ENCODE assay signal across 23 cellular contexts in genomic region chr7:100789055-100789454, GRCh38. TPM values are rescaled to one million over a fixed set of nuclear protein-coding genes. Genes with fewer than 3 reads are reported as not detected.
DNase-seq lines count a peak whose midpoint lies in the region; ATAC-seq, FAIRE-seq and TF ChIP-seq lines count a peak whose summit lies in the region.
"Had no signal": no experiment of that assay in that cellular context is flagged by ENCODE, and none has a peak within 500 bp of the region (broad histone marks: within the 10 kb centered on the region; RNA-seq: fewer than 3 reads in every experiment).

No MANE protein-coding gene starts in this region.

- H3K27me3 ChIP-seq in HCT116 (ENCODE audit: insufficient read depth, low read length) (no peaks in the 10 kb centered on the region), K562 (ENCODE audit: control insufficient read depth in 2 of 2, insufficient read depth in 2 of 2, low read length in 2 of 2) (peaks cover 0 to 19% of the 10 kb centered on the region in 2 experiments; a peak in 2 of 5 replicates)
- H3K27me3 ChIP-seq: body of pancreas, thyroid gland had no signal

- H3K4me1 ChIP-seq in HCT116 (ENCODE audit: control insufficient read depth in 1 of 2, insufficient read depth in 2 of 2, low read length in 2 of 2) (peaks cover 18 to 20% of the 10 kb centered on the region in 2 experiments), K562 (replicated peaks in 1 of 2; ENCODE audit: control insufficient read depth in 2 of 2, insufficient read depth in 2 of 2, low read length in 2 of 2) (peaks cover 0 to 24% of the 10 kb centered on the region in 2 experiments; a peak in 3 of 5 replicates)
- H3K4me1 ChIP-seq: thyroid gland had no signal

- no peaks in the 10 kb centered on the region for H3K9me3 Mint-ChIP-seq in neural crest cell
- no peaks in the 10 kb centered on the region for H3K9me3 Mint-ChIP-seq in activated T-helper 17 cell treated with anti-CD3 and anti-CD28 coated beads, Interleukin-2, amount 50 U/mL, for 72 hours
- H3K9me3 Mint-ChIP-seq: activated naive CD8-positive, alpha-beta T cell treated with anti-CD3 and anti-CD28 coated beads, Interleukin-2, amount 10 ng/mL, durations not matched to agents 7 days and 5 days had no signal

- peak; percentile 66 for ATAC-seq in HCT116
- ATAC-seq in K562, result peak; percentile 74
- ATAC-seq in activated T-helper 17 cell treated with anti-CD3 and anti-CD28 coated beads, Interleukin-2, amount 50 U/mL, for 72 hours (replicated peaks), result no peak
- ATAC-seq: activated CD8-positive, alpha-beta memory T cell treated with anti-CD3 and anti-CD28 coated beads, Interleukin-2, amount 10 ng/mL, durations not matched to agents 7 days and 5 days; body of pancreas; left ventricle myocardium superior; mucosa of descending colon; stimulated activated naive CD8-positive, alpha-beta T cell treated with anti-CD3 and anti-CD28 coated beads, Interleukin-15, Interleukin-2, amounts not matched to agents 100 U/mL and 50 U/mL, for 24 hours had no signal

- H2AFZ ChIP-seq in HCT116 (ENCODE audit: low read depth, low read length, poor library complexity, severe bottlenecking) (peak overlapping the region; percentile 35), K562 (ENCODE audit: low read depth, low read length) (peak overlapping the region; percentile 30; the same call in 1 of the 2 replicates)
- H2AFZ ChIP-seq: GM23248 had no signal

- TF ChIP-seq POLR2A in HCT116 (IDR thresholded peaks at IDR 0.05; ENCODE audit: borderline replicate concordance, extremely low read depth, insufficient read depth, insufficient read length), result no peak
- no peak for TF ChIP-seq POLR2A in K562 (conservative IDR thresholded peaks at IDR 0.05)

- BruUV-seq in HCT116 (replicated peaks; lab: Mats Ljungman, UMichigan) (no TSS peak), K562 (replicated peaks; lab: Mats Ljungman, UMichigan) (no TSS peak)

- POLR2A ChIA-PET in HCT116 (lab: Charles Lee) (interaction anchor here (1.3 kb wide), 1 partner anchor 86 kb away, joined by 3 read pairs; the partner anchor contains the start of gene SRRT), K562 (lab: Yijun Ruan, JAX) (interaction anchor here (0.8 to 0.9 kb wide), 2 partner anchors 12 to 13 kb away, joined by 3 to 4 read pairs; no protein-coding TSS in a partner anchor)

- DNase-seq in ELF-1 (ENCODE audit: low read depth, low spot score) (peak; percentile 47), HCT116 (ENCODE audit: low read depth, low spot score) (no peak), K562 (ENCODE audit: extremely low read depth in 1 of 4, low spot score in 3 of 4) (peak in 2 of 4 experiments; percentile 32 to 38), neural crest cell (ENCODE audit: low read depth, low spot score) (no peak), NK-92 (lab: John Stamatoyannopoulos, UW; ENCODE audit: unreplicated experiment) (no peak), occipital lobe (lab: John Stamatoyannopoulos, UW) (no peak)
- DNase-seq: activated CD4-positive, alpha-beta T cell treated with anti-CD3 and anti-CD28 coated beads for 48 hours; activated CD8-positive, alpha-beta memory T cell treated with anti-CD3 and anti-CD28 coated beads, Interleukin-2, amount 10 ng/mL, durations not matched to agents 7 days and 5 days; activated naive CD8-positive, alpha-beta T cell treated with anti-CD3 and anti-CD28 coated beads, Interleukin-2, amount 10 ng/mL, durations not matched to agents 7 days and 5 days; body of pancreas; GM23248; left ventricle myocardium superior; mucosa of descending colon; NCI-H1048; NCI-H2029 treated with DMSO at 0.1 percent for 48 hours; NCI-H510A treated with DMSO at 0.1 percent for 48 hours; stimulated activated CD4-positive, alpha-beta T cell treated with anti-CD3 and anti-CD28 coated beads, Interleukin-4, amount 100 ng/mL, for 1 hour; stimulated activated naive CD8-positive, alpha-beta T cell treated with anti-CD3 and anti-CD28 coated beads, Interleukin-15, Interleukin-2, amounts not matched to agents 100 U/mL and 50 U/mL, for 24 hours; T-helper 1 cell; thyroid gland had no signal

- H4K20me1 ChIP-seq in HCT116 (ENCODE audit: insufficient read depth) (no peaks in the 10 kb centered on the region), K562 (replicated peaks; ENCODE audit: control insufficient read depth, insufficient read depth, low read length) (no peaks in the 10 kb centered on the region)

- peak; percentile 9 to 53 (median 52); a peak in 4 of 6 replicates for TF ChIP-seq CTCF in HCT116 (IDR thresholded peaks at IDR 0.05 in 2 of 3, conservative IDR thresholded peaks at IDR 0.05 in 1 of 3; ENCODE audit: borderline replicate concordance in 1 of 3, insufficient read depth in 1 of 3, low read depth in 2 of 3, low read length in 2 of 3)
- peak; percentile 38 to 54 (median 49); a peak in 4 of 6 replicates for TF ChIP-seq CTCF in K562 (IDR thresholded peaks at IDR 0.05 in 2 of 3, conservative IDR thresholded peaks at IDR 0.05 in 1 of 3; ENCODE audit: insufficient read depth in 2 of 3, low read depth in 1 of 3, low read length in 3 of 3)
- peak; percentile 24 for TF ChIP-seq CTCF in neural crest cell (conservative IDR thresholded peaks at IDR 0.05)

- no peaks in the 10 kb centered on the region for H3K4me1 Mint-ChIP-seq in neural crest cell
- H3K4me1 Mint-ChIP-seq in activated T-helper 17 cell treated with anti-CD3 and anti-CD28 coated beads, Interleukin-2, amount 50 U/mL, for 72 hours, result no peaks in the 10 kb centered on the region
- H3K4me1 Mint-ChIP-seq: activated CD8-positive, alpha-beta memory T cell treated with anti-CD3 and anti-CD28 coated beads, Interleukin-2, amount 10 ng/mL, durations not matched to agents 7 days and 5 days; activated naive CD8-positive, alpha-beta T cell treated with anti-CD3 and anti-CD28 coated beads, Interleukin-2, amount 10 ng/mL, durations not matched to agents 7 days and 5 days had no signal

- H3K4me3 Mint-ChIP-seq in neural crest cell, result no peak overlapping the region
- no peak overlapping the region for H3K4me3 Mint-ChIP-seq in activated T-helper 17 cell treated with anti-CD3 and anti-CD28 coated beads, Interleukin-2, amount 50 U/mL, for 72 hours
- H3K4me3 Mint-ChIP-seq: activated CD8-positive, alpha-beta memory T cell treated with anti-CD3 and anti-CD28 coated beads, Interleukin-2, amount 10 ng/mL, durations not matched to agents 7 days and 5 days; activated naive CD8-positive, alpha-beta T cell treated with anti-CD3 and anti-CD28 coated beads, Interleukin-2, amount 10 ng/mL, durations not matched to agents 7 days and 5 days had no signal

- in situ Hi-C loops in K562 (cut with MboI), result no loop called here

- CTCF ChIA-PET in HCT116 (lab: Charles Lee) (interaction anchor here (2.0 to 3.1 kb wide), 2 partner anchors 10 to 13 kb away, joined by 10 to 13 read pairs; no protein-coding TSS in a partner anchor), K562 (lab: Yijun Ruan, JAX; ENCODE audit: low intra/inter-chr PET ratio) (no interaction called here)

- H3K36me3 ChIP-seq in HCT116 (ENCODE audit: control insufficient read depth in 1 of 2, insufficient read depth in 2 of 2, low read length in 2 of 2) (no peaks in the 10 kb centered on the region), K562 (ENCODE audit: control insufficient read depth, insufficient read depth, low read length) (no peaks in the 10 kb centered on the region)
- H3K36me3 ChIP-seq: neutrophil, thyroid gland had no signal

- RAD21 ChIA-PET in HCT116 (lab: Charles Lee; ENCODE audit: low non-redundant PET in 1 of 2, low total read pairs in 2 of 2, uncharacterized antibody in 2 of 2, unreplicated experiment in 2 of 2), result interaction anchor here in 1 of 2 experiments (1.3 kb wide), 1 partner anchor 83 kb away, joined by 4 read pairs; the partner anchor contains the start of gene POP7

- H3K79me2 ChIP-seq in HCT116 (ENCODE audit: insufficient read depth, low read length) (no peaks in the 10 kb centered on the region), K562 (ENCODE audit: control insufficient read depth, insufficient read depth, low read length) (no peaks in the 10 kb centered on the region)

- H3K27ac ChIP-seq in HCT116 (ENCODE audit: low read depth, low read length), result no peak overlapping the region
- no peak overlapping the region for H3K27ac ChIP-seq in K562 (ENCODE audit: extremely low read depth, low read depth, low read length)
- H3K27ac ChIP-seq: body of pancreas, GM23248, neutrophil, thyroid gland had no signal

- no peaks in the 10 kb centered on the region for H3K27me3 Mint-ChIP-seq in neural crest cell (ENCODE audit: low read depth)
- peaks cover 14% of the 10 kb centered on the region for H3K27me3 Mint-ChIP-seq in activated T-helper 17 cell treated with anti-CD3 and anti-CD28 coated beads, Interleukin-2, amount 50 U/mL, for 72 hours

- H3K4me3 ChIP-seq in HCT116 (replicated peaks in 1 of 2; ENCODE audit: low read depth in 1 of 2, low read length in 2 of 2) (no peak overlapping the region), K562 (no peak overlapping the region)
- H3K4me3 ChIP-seq: body of pancreas, GM23248, mucosa of descending colon, thyroid gland had no signal

- H3K9me2 ChIP-seq in HCT116 (ENCODE audit: insufficient read depth), result no peaks in the 10 kb centered on the region

- FAIRE-seq in K562 (lab: Jason Lieb, UNC), result peak; percentile 80
- FAIRE-seq: colon had no signal

- H3K9ac ChIP-seq in HCT116 (ENCODE audit: low read length) (no peak overlapping the region), K562 (ENCODE audit: insufficient read depth in 1 of 2, low read depth in 2 of 2, low read length in 2 of 2) (peak overlapping the region in 1 of 2 experiments; percentile 48; a peak in 1 of 4 replicates)
- H3K9ac ChIP-seq: GM23248 had no signal

- H3K4me2 ChIP-seq in HCT116 (ENCODE audit: low read length), result no peak overlapping the region
- H3K4me2 ChIP-seq in K562 (ENCODE audit: insufficient read depth, low read length), result peak overlapping the region; percentile 3; the same call in 1 of the 2 replicates

- no peaks in the 10 kb centered on the region for H3K36me3 Mint-ChIP-seq in neural crest cell (ENCODE audit: low read depth)
- no peaks in the 10 kb centered on the region for H3K36me3 Mint-ChIP-seq in activated T-helper 17 cell treated with anti-CD3 and anti-CD28 coated beads, Interleukin-2, amount 50 U/mL, for 72 hours (ENCODE audit: low read depth)
- H3K36me3 Mint-ChIP-seq: activated CD8-positive, alpha-beta memory T cell treated with anti-CD3 and anti-CD28 coated beads, Interleukin-2, amount 10 ng/mL, durations not matched to agents 7 days and 5 days; activated naive CD8-positive, alpha-beta T cell treated with anti-CD3 and anti-CD28 coated beads, Interleukin-2, amount 10 ng/mL, durations not matched to agents 7 days and 5 days had no signal

- no peaks in the 10 kb centered on the region; a peak in 1 of 4 replicates for H3K9me3 ChIP-seq in HCT116 (ENCODE audit: control insufficient read depth in 1 of 2, insufficient read depth in 1 of 2, low read depth in 1 of 2, low read length in 2 of 2)
- H3K9me3 ChIP-seq in K562 (replicated peaks; ENCODE audit: control insufficient read depth, insufficient read depth, low read depth, low read length), result no peaks in the 10 kb centered on the region
- H3K9me3 ChIP-seq: body of pancreas, mucosa of descending colon, neutrophil, thyroid gland had no signal

- H3K27ac Mint-ChIP-seq in neural crest cell (ENCODE audit: unreplicated experiment), result no peak overlapping the region
- H3K27ac Mint-ChIP-seq in activated T-helper 17 cell treated with anti-CD3 and anti-CD28 coated beads, Interleukin-2, amount 50 U/mL, for 72 hours, result no peak overlapping the region
- H3K27ac Mint-ChIP-seq: activated CD8-positive, alpha-beta memory T cell treated with anti-CD3 and anti-CD28 coated beads, Interleukin-2, amount 10 ng/mL, durations not matched to agents 7 days and 5 days; activated naive CD8-positive, alpha-beta T cell treated with anti-CD3 and anti-CD28 coated beads, Interleukin-2, amount 10 ng/mL, durations not matched to agents 7 days and 5 days had no signal

- no peaks in the 10 kb centered on the region for H3K9me1 ChIP-seq in K562 (ENCODE audit: control insufficient read depth, insufficient read depth, low read length)

- 10% methylated on average over 9 of the region's 9 CpGs for WGBS in K562 (ENCODE audit: insufficient coverage, low coverage, missing lambda C conversion rate)

- intact Hi-C loops in HCT116 (cut with micrococcal nuclease) (no loop called here), K562 (cut with micrococcal nuclease) (no loop called here)

- TF ChIP-seq EP300 in K562 (IDR thresholded peaks at IDR 0.05; ENCODE audit: low read length), result no peak

- peak; percentile 29 for TF ChIP-seq RAD21 in HCT116 (IDR thresholded peaks at IDR 0.05; ENCODE audit: low read depth)
- TF ChIP-seq RAD21 in K562 (CRISPR knock-in tag; conservative IDR thresholded peaks at IDR 0.05 in 1 of 2, IDR thresholded peaks at IDR 0.05 in 1 of 2), result no peak

RNA-seq across cellular contexts. Expression of gene EPHB4, which starts 38.3 kb away (rescaled TPM):
- total RNA-seq in HCT116 (2021; ENCODE audit: unreplicated experiment) (61.1 TPM), K562 (2014; rRNA removed) (65.2 and 85.5 TPM in 2 replicates), K562 (2014; rRNA removed; fragmentation: Illumina TruSeq; extraction: Trizol) (26.4 and 34.2 TPM in 2 replicates), K562 (2015; rRNA removed; fragmentation: Illumina TruSeq; extraction: Trizol) (44.9 and 45.9 TPM in 2 replicates), K562 (2021) (81.5 and 82.1 TPM in 2 replicates), neural crest cell (80.4 and 84.5 TPM in 2 replicates), occipital lobe (8.4 TPM)
- polyA plus RNA-seq in HCT116 (2012), result 56.7 and 60.4 TPM in 2 replicates
- total RNA-seq in K562 (2011; cell fraction: chromatin; rRNA removed; ENCODE audit: low replicate concordance), result 106 and 250 TPM in 2 replicates
- total RNA-seq in K562 (2011; cell fraction: nucleolus; rRNA removed), result 202 and 205 TPM in 2 replicates
- 138 and 149 TPM in 2 replicates for total RNA-seq in K562 (2011; cell fraction: nucleoplasm; rRNA removed)
- polyA plus RNA-seq in K562 (2011; rRNA removed) (37.7 and 37.9 TPM in 2 replicates), K562 (2014; fragmentation: Illumina TruSeq; extraction: Trizol) (36.4 and 55.3 TPM in 2 replicates), K562 (2014; fragmentation: Nextera tagmentation; extraction: Ambion mirVana) (1 to 10 TPM; 1.2 to 1.5 TPM), K562 (2014; rRNA removed) (47.0 and 50.6 TPM in 2 replicates)
- 44.9 and 59.3 TPM in 2 replicates for polyA plus RNA-seq in K562 (2011; cell fraction: cytosol; rRNA removed)
- 50.6 and 88.1 TPM in 2 replicates for polyA plus RNA-seq in K562 (2011; cell fraction: nucleus; rRNA removed)
- 38.4 and 60.7 TPM in 2 replicates for polyA plus RNA-seq in K562 (2012)
- polyA minus RNA-seq in K562 (2011; rRNA and poly(A)+ RNA removed), result 45.6 and 89.1 TPM in 2 replicates
- 46.9 and 57.9 TPM in 2 replicates for polyA minus RNA-seq in K562 (2011; cell fraction: cytosol; rRNA and poly(A)+ RNA removed)
- polyA minus RNA-seq in K562 (2011; cell fraction: nucleus; rRNA and poly(A)+ RNA removed), result 28.0 and 29.8 TPM in 2 replicates
- 1 to 10 TPM; 4.1 to 6.4 TPM for total RNA-seq in activated T-helper 17 cell treated with anti-CD3 and anti-CD28 coated beads, Interleukin-2, amount 50 U/mL, for 72 hours

RNA-seq across cellular contexts. Expression of gene ZAN, which starts 55.7 kb away (rescaled TPM):
- not detected for total RNA-seq in HCT116 (2021; ENCODE audit: unreplicated experiment)
- polyA plus RNA-seq in HCT116 (2012), result 0.01 TPM in 2 replicates
- not detected in 2 replicates for total RNA-seq in K562 (2011; cell fraction: chromatin; rRNA removed; ENCODE audit: low replicate concordance)
- not detected in 2 replicates for total RNA-seq in K562 (2011; cell fraction: nucleolus; rRNA removed)
- total RNA-seq in K562 (2011; cell fraction: nucleoplasm; rRNA removed), result not detected in 2 replicates
- total RNA-seq in K562 (2014; rRNA removed), result not detected in 2 replicates
- total RNA-seq in K562 (2014; rRNA removed; fragmentation: Illumina TruSeq; extraction: Trizol), result not detected in 2 replicates
- not detected in 2 replicates for total RNA-seq in K562 (2015; rRNA removed; fragmentation: Illumina TruSeq; extraction: Trizol)
- total RNA-seq in K562 (2021), result not detected in 2 replicates
- not detected in 2 replicates for polyA plus RNA-seq in K562 (2011; rRNA removed)
- polyA plus RNA-seq in K562 (2011; cell fraction: cytosol; rRNA removed), result not detected in 2 replicates
- 0.01 TPM in 1 of 2 replicates, not detected in the other for polyA plus RNA-seq in K562 (2011; cell fraction: nucleus; rRNA removed)
- not detected in 2 replicates for polyA plus RNA-seq in K562 (2012)
- polyA plus RNA-seq in K562 (2014; fragmentation: Illumina TruSeq; extraction: Trizol), result not detected in 2 replicates
- not detected for polyA plus RNA-seq in K562 (2014; fragmentation: Nextera tagmentation; extraction: Ambion mirVana)
- not detected in 2 replicates for polyA plus RNA-seq in K562 (2014; rRNA removed)
- polyA minus RNA-seq in K562 (2011; rRNA and poly(A)+ RNA removed), result not detected in 2 replicates
- not detected in 2 replicates for polyA minus RNA-seq in K562 (2011; cell fraction: cytosol; rRNA and poly(A)+ RNA removed)
- not detected in 2 replicates for polyA minus RNA-seq in K562 (2011; cell fraction: nucleus; rRNA and poly(A)+ RNA removed)
- total RNA-seq in neural crest cell, result not detected in 2 replicates
- total RNA-seq in occipital lobe, result not detected
- not detected for total RNA-seq in activated T-helper 17 cell treated with anti-CD3 and anti-CD28 coated beads, Interleukin-2, amount 50 U/mL, for 72 hours
- total RNA-seq: activated CD8-positive, alpha-beta memory T cell treated with anti-CD3 and anti-CD28 coated beads, Interleukin-2, amount 10 ng/mL, durations not matched to agents 7 days and 5 days; activated naive CD8-positive, alpha-beta T cell treated with anti-CD3 and anti-CD28 coated beads, Interleukin-2, amount 10 ng/mL, durations not matched to agents 7 days and 5 days; body of pancreas; GM23248; left ventricle myocardium superior; mucosa of descending colon had no signal
- polyA plus RNA-seq: GM23248 had no signal
